9 cellular contexts compared by ENCODE assay signal in the genomic region with DNA sequence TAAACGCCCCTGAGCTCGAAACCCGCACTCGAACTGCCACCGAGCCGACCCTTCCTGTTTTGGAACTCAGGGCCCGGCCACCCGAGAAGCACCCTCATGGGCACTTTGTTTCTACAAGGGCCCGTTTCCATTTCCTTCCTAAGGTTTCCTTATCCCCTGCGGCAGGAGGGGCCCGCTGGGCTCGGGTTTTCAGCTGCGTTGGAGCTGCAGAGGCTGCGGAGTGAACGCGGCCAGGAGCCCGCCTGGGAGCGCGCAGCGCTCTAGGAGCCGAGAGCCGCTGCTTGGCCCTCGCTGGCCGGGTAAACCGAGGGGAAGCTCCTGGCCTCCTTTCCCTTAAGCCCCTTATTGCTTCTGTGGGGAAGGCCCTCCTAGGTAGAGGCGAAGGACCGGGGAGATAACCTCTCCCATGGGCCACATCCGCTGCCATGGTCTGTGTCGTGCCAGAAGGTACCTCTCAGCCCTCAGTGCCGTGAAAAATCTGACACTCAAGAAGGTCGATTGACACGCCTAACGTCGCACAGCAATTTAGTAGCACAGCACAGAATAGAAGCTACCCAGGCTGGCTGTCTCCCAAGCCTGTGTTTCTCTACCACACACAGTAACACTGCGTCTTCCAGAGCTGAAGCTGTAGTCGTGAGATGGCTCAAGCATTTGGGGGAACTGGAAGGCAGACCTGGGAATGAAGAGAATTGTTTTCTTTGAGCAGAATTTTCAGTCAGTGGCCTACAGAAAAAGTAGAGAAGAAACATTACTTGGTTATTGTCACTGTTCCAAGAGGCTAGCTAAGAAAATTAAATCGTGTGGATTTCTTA. TPM values are rescaled to one million over a fixed set of nuclear protein-coding genes. Genes with fewer than 3 reads are reported as not detected.
DNase-seq lines count a peak whose midpoint lies in the region; ATAC-seq, FAIRE-seq and TF ChIP-seq lines count a peak whose summit lies in the region.
"Had no signal": no experiment of that assay in that cellular context is flagged by ENCODE, and none has a peak within 500 bp of the region (broad histone marks: within the 10 kb centered on the region; RNA-seq: fewer than 3 reads in every experiment).

No MANE protein-coding gene starts in this region.

- DNase-seq in GM12892 (ENCODE audit: insufficient read length), result peak; percentile 35
- DNase-seq in NCI-H748 treated with DMSO at 0.1 percent for 48 hours (lab: John Stamatoyannopoulos, UW), result peak; percentile 73
- peak; percentile 29 for DNase-seq in activated T-cell treated with anti-CD3 and anti-CD28 coated beads for 4 hours
- peak; percentile 33 for DNase-seq in fibroblast of gingiva (ENCODE audit: low read depth)
- DNase-seq in naive thymus-derived CD8-positive, alpha-beta T cell, result peak; percentile 32 to 86 (median 74)
- DNase-seq in superior temporal gyrus (ENCODE audit: extremely low spot score), result peak; percentile 87

- ATAC-seq in HG02981 (IDR thresholded peaks at IDR 0.05; ENCODE audit: unreplicated experiment) (peak; percentile 9), GM18858 (IDR thresholded peaks at IDR 0.05; ENCODE audit: unreplicated experiment) (no peak)
- peak; percentile 37 to 50 for ATAC-seq in naive thymus-derived CD8-positive, alpha-beta T cell

- no peak overlapping the region for H3K4me3 Mint-ChIP-seq in naive thymus-derived CD8-positive, alpha-beta T cell
- H3K4me3 Mint-ChIP-seq: dendritic cell treated with granulocyte-macrophage colony-stimulating factor and Interleukin-4, amounts not matched to agents 40 ng/mL and 50 ng/mL, for 4 days had no signal

- H3K27me3 Mint-ChIP-seq in naive thymus-derived CD8-positive, alpha-beta T cell, result no peaks in the 10 kb centered on the region
- H3K27me3 Mint-ChIP-seq: dendritic cell treated with granulocyte-macrophage colony-stimulating factor and Interleukin-4, amounts not matched to agents 40 ng/mL and 50 ng/mL, for 4 days had no signal

- H3K4me1 Mint-ChIP-seq in naive thymus-derived CD8-positive, alpha-beta T cell, result peaks cover 0 to 29% (median 19%) of the 10 kb centered on the region in 4 donors

- no peaks in the 10 kb centered on the region for H3K36me3 Mint-ChIP-seq in naive thymus-derived CD8-positive, alpha-beta T cell

- no peaks in the 10 kb centered on the region for H3K9me3 Mint-ChIP-seq in naive thymus-derived CD8-positive, alpha-beta T cell
- H3K9me3 Mint-ChIP-seq: dendritic cell treated with granulocyte-macrophage colony-stimulating factor and Interleukin-4, amounts not matched to agents 40 ng/mL and 50 ng/mL, for 4 days had no signal

- peak; percentile 72 for FAIRE-seq in GM12892 (lab: Jason Lieb, UNC)

- no peak overlapping the region for H3K27ac Mint-ChIP-seq in naive thymus-derived CD8-positive, alpha-beta T cell
- H3K27ac Mint-ChIP-seq: dendritic cell treated with granulocyte-macrophage colony-stimulating factor and Interleukin-4, amounts not matched to agents 40 ng/mL and 50 ng/mL, for 4 days had no signal

- peak; percentile 69 for TF ChIP-seq POLR2A in GM12892 (IDR thresholded peaks at IDR 0.05; ENCODE audit: low read depth, low read length)

- POLR2A ChIA-PET in naive thymus-derived CD8-positive, alpha-beta T cell (lab: Charles Lee), result interaction anchor here (0.6 to 12.6 kb wide), 10 partner anchors 8 to 1592 kb away, joined by 3 to 689 read pairs (median 4); partner anchors contain the start of genes CALM1, EML5, NRDE2 and PPP4R3A

RNA-seq across cellular contexts. Expression of gene CALM1, which starts 12.9 kb away (rescaled TPM):
- 180 TPM for polyA plus RNA-seq in GM12892 (2012; ENCODE audit: missing spikeins)
- total RNA-seq in naive thymus-derived CD8-positive, alpha-beta T cell, result 100 to 1,000 TPM; 735 to 757 TPM
- polyA plus RNA-seq in naive thymus-derived CD8-positive, alpha-beta T cell, result 1,000 to 10,000 TPM; 1,900 to 2,853 (median 2,404) TPM

RNA-seq across cellular contexts. Expression of gene NRDE2, which starts 52.2 kb away (rescaled TPM):
- polyA plus RNA-seq in GM12892 (2012; ENCODE audit: missing spikeins), result 4.8 TPM
- total RNA-seq in naive thymus-derived CD8-positive, alpha-beta T cell, result 10 to 100 TPM; 29.6 to 36.8 TPM
- polyA plus RNA-seq in naive thymus-derived CD8-positive, alpha-beta T cell, result 10 to 100 TPM in 1 of 3 donors, 1 to 10 TPM in 2; 5.5 to 10.2 (median 8.4) TPM

Comparison
In these comparisons a context has a peak if more than half of its experiments do, and no peak if none do; other contexts are left out.
1. DNase-seq: peak in every context shown above with its lines; median percentile 87 in superior temporal gyrus; 74 in naive thymus-derived CD8-positive, alpha-beta T cell; 73 in NCI-H748 treated with DMSO at 0.1 percent for 48 hours; 35 in GM12892; 33 in fibroblast of gingiva; 29 in activated T-cell treated with anti-CD3 and anti-CD28 coated beads for 4 hours.